ENCODE assay signal across 29 cellular contexts in genomic region chr4:99022566-99022965, GRCh38. TPM values are rescaled to one million over a fixed set of nuclear protein-coding genes. Genes with fewer than 3 reads are reported as not detected.
DNase-seq lines count a peak whose midpoint lies in the region; ATAC-seq, FAIRE-seq and TF ChIP-seq lines count a peak whose summit lies in the region.
"Had no signal": no experiment of that assay in that cellular context is flagged by ENCODE, and none has a peak within 500 bp of the region (broad histone marks: within the 10 kb centered on the region; RNA-seq: fewer than 3 reads in every experiment).

No MANE protein-coding gene starts in this region.

- H3K79me2 ChIP-seq in OCI-LY1 (ENCODE audit: insufficient read depth, low read length) = peaks cover 84% of the 10 kb centered on the region
- peaks cover 76% of the 10 kb centered on the region for H3K79me2 ChIP-seq in endothelial cell of umbilical vein (ENCODE audit: control insufficient read depth, insufficient read depth, low read length)

- intact Hi-C loops in Caco-2 (cut with micrococcal nuclease; ENCODE audit: unreplicated experiment) (loop anchor here (5.0 kb wide), 1 partner anchor 135 kb away; no protein-coding TSS in a partner anchor), endothelial cell of umbilical vein (cut with micrococcal nuclease) (no loop called here), sciatic nerve (cut with DNase I) (no loop called here), left lung (cut with DNase I) (no loop called here)

- no peak overlapping the region for H3K23ac ChIP-seq in neuronal stem cell (ENCODE audit: low read depth, low read length, poor library complexity)

- no peaks in the 10 kb centered on the region for H3K9me1 ChIP-seq in endothelial cell of umbilical vein (replicated peaks; ENCODE audit: control insufficient read depth, extremely low read depth, insufficient read depth, low read length)

- H3K4me3 Mint-ChIP-seq in Caco-2 (ENCODE audit: unreplicated experiment) = no peak overlapping the region
- H3K4me3 Mint-ChIP-seq: activated naive CD8-positive, alpha-beta T cell treated with anti-CD3 and anti-CD28 coated beads for 36 hours; stimulated activated naive CD8-positive, alpha-beta T cell treated with anti-CD3 and anti-CD28 coated beads, Interleukin-15, Interleukin-2, amounts not matched to agents 100 ng/mL and 50 ng/mL, for 24 hours had no signal

- FAIRE-seq in endothelial cell of umbilical vein (lab: Jason Lieb, UNC) = no peak

- H3K36me3 ChIP-seq in Caco-2 (ENCODE audit: control insufficient read depth, insufficient read depth, low read length) = peaks cover 7% of the 10 kb centered on the region
- peaks cover 49% of the 10 kb centered on the region for H3K36me3 ChIP-seq in OCI-LY1 (ENCODE audit: insufficient read depth, low read length)
- no peaks in the 10 kb centered on the region for H3K36me3 ChIP-seq in endothelial cell of umbilical vein (ENCODE audit: control insufficient read depth in 2 of 2, extremely low read depth in 1 of 2, insufficient read depth in 2 of 2, low read length in 2 of 2)
- peaks cover 7 to 29% of the 10 kb centered on the region in 2 donors for H3K36me3 ChIP-seq in neuronal stem cell (replicated peaks in 1 of 2; ENCODE audit: control insufficient read depth in 2 of 2, insufficient read depth in 2 of 2, low read length in 2 of 2)
- peaks cover 0 to 4% of the 10 kb centered on the region in 2 donors for H3K36me3 ChIP-seq in left lung
- H3K36me3 ChIP-seq: gastrocnemius medialis, neutrophil, thoracic aorta had no signal

- H3K18ac ChIP-seq in neuronal stem cell (ENCODE audit: low read length) = no peak overlapping the region

- H3K9me2 ChIP-seq in OCI-LY1 (ENCODE audit: low read depth, low read length) = no peaks in the 10 kb centered on the region

- ATAC-seq in sciatic nerve (no peak), HG03097 (IDR thresholded peaks at IDR 0.05; ENCODE audit: low FRiP score, unreplicated experiment) (no peak), left lung (no peak)
- ATAC-seq: gastrocnemius medialis, left cardiac atrium had no signal

- BruUV-seq in Caco-2 (replicated peaks; lab: Mats Ljungman, UMichigan) (no TSS peak), endothelial cell of umbilical vein (replicated peaks; lab: Mats Ljungman, UMichigan) (no TSS peak)

- no peak overlapping the region for H2BK5ac ChIP-seq in neuronal stem cell (ENCODE audit: low read length)

- no peak overlapping the region for H3K4ac ChIP-seq in neuronal stem cell (ENCODE audit: low read length)

- H3F3A ChIP-seq in OCI-LY1 (ENCODE audit: insufficient read depth, low read length) = no peaks in the 10 kb centered on the region

- H2AFZ ChIP-seq in OCI-LY1 (ENCODE audit: low read length) (no peak overlapping the region), endothelial cell of umbilical vein (ENCODE audit: low read depth, low read length) (no peak overlapping the region), neuronal stem cell (ENCODE audit: low read length) (no peak overlapping the region)
- H2AFZ ChIP-seq: hepatocyte had no signal

- H2BK120ac ChIP-seq in neuronal stem cell (ENCODE audit: low read depth, low read length) = no peak overlapping the region

- WGBS in neuronal stem cell (ENCODE audit: extremely low coverage in 2 of 2, insufficient read length in 2 of 2, insufficient replicate concordance in 1 of 2), 2 donors = no CpG with 5 or more reads among the region's 9 CpGs

- TF ChIP-seq POLR2A in endothelial cell of umbilical vein (IDR thresholded peaks at IDR 0.05; ENCODE audit: low read depth, low read length) = no peak

- POLR2A ChIA-PET in Caco-2 (lab: Charles Lee) = no interaction called here
- POLR2A ChIA-PET in endothelial cell of umbilical vein (lab: Charles Lee) = no interaction called here

- H2BK15ac ChIP-seq in neuronal stem cell (ENCODE audit: low read length) = no peak overlapping the region

- no peak overlapping the region for H3K14ac ChIP-seq in neuronal stem cell (ENCODE audit: low read length)

- H4K20me1 ChIP-seq in OCI-LY1 (ENCODE audit: insufficient read depth, low read length) = no peaks in the 10 kb centered on the region
- no peaks in the 10 kb centered on the region for H4K20me1 ChIP-seq in endothelial cell of umbilical vein (replicated peaks; ENCODE audit: control insufficient read depth, extremely low read depth, insufficient read depth, low read length)

- H3K4me2 ChIP-seq in OCI-LY1 (ENCODE audit: low read length) = no peak overlapping the region
- H3K4me2 ChIP-seq in endothelial cell of umbilical vein (ENCODE audit: insufficient read depth, low read length) = no peak overlapping the region
- H3K4me2 ChIP-seq in neuronal stem cell (ENCODE audit: insufficient read depth, low read length, poor library complexity, severe bottlenecking) = no peak overlapping the region
- H3K4me2 ChIP-seq: BLaER1, hepatocyte had no signal

- H3K4me3 ChIP-seq in Caco-2 (ENCODE audit: low read depth, low read length) (no peak overlapping the region), OCI-LY1 (ENCODE audit: low read depth, low read length, poor library complexity, severe bottlenecking) (peak overlapping the region; percentile 42), endothelial cell of umbilical vein (replicated peaks in 1 of 3; ENCODE audit: insufficient read depth in 1 of 3, low read depth in 1 of 3, low read length in 3 of 3) (peak overlapping the region in 1 of 3 experiments; percentile 21), neuronal stem cell (ENCODE audit: low read length in 2 of 2) (peak overlapping the region; percentile 23 to 32), left lung (no peak overlapping the region)
- H3K4me3 ChIP-seq: BLaER1, gastrocnemius medialis, hepatocyte, skin epidermis, thoracic aorta had no signal

- H2AK5ac ChIP-seq in neuronal stem cell (ENCODE audit: low read depth, low read length) = no peak overlapping the region

- H3K9me3 ChIP-seq in Caco-2 (peaks cover 19% of the 10 kb centered on the region), OCI-LY1 (ENCODE audit: low read length) (peaks cover 25% of the 10 kb centered on the region), endothelial cell of umbilical vein (replicated peaks; ENCODE audit: control insufficient read depth, insufficient read depth, low read length) (no peaks in the 10 kb centered on the region), neuronal stem cell (replicated peaks in 1 of 2; ENCODE audit: control insufficient read depth in 2 of 2, insufficient read depth in 1 of 2, low read depth in 1 of 2, low read length in 2 of 2) (peaks cover 16 to 52% of the 10 kb centered on the region in 2 donors), left lung (peaks cover 0 to 16% of the 10 kb centered on the region in 2 donors)
- H3K9me3 ChIP-seq: gastrocnemius medialis, neutrophil had no signal

- H4K91ac ChIP-seq in neuronal stem cell (ENCODE audit: low read depth, low read length, poor library complexity) = no peak overlapping the region

- TF ChIP-seq CTCF in Caco-2 (IDR thresholded peaks at IDR 0.05; ENCODE audit: insufficient read depth in 1 of 2, low read depth in 1 of 2, low read length in 1 of 2, severe bottlenecking in 1 of 2, unreplicated experiment in 1 of 2) = no peak
- no peak for TF ChIP-seq CTCF in OCI-LY1 (IDR thresholded peaks at IDR 0.05; ENCODE audit: low read length)
- no peak for TF ChIP-seq CTCF in endothelial cell of umbilical vein (IDR thresholded peaks at IDR 0.05; ENCODE audit: extremely low read depth in 1 of 2, insufficient read depth in 1 of 2, low read depth in 1 of 2, low read length in 2 of 2)
- no peak for TF ChIP-seq CTCF in left lung (IDR thresholded peaks at IDR 0.05)

- peak overlapping the region; percentile 99 for H3K27ac Mint-ChIP-seq in Caco-2 (ENCODE audit: unreplicated experiment)
- H3K27ac Mint-ChIP-seq: activated naive CD8-positive, alpha-beta T cell treated with anti-CD3 and anti-CD28 coated beads for 36 hours; stimulated activated naive CD8-positive, alpha-beta T cell treated with anti-CD3 and anti-CD28 coated beads, Interleukin-15, Interleukin-2, amounts not matched to agents 100 ng/mL and 50 ng/mL, for 24 hours had no signal

- peaks cover 38% of the 10 kb centered on the region for H3K36me3 Mint-ChIP-seq in Caco-2 (ENCODE audit: insufficient read depth, unreplicated experiment)

- H2BK12ac ChIP-seq in neuronal stem cell (ENCODE audit: low read length) = no peak overlapping the region

- H3K4me1 Mint-ChIP-seq in Caco-2 (ENCODE audit: low read depth, unreplicated experiment) = peaks cover 36% of the 10 kb centered on the region

- H3K27ac ChIP-seq in OCI-LY1 (ENCODE audit: low read depth, low read length, poor library complexity, severe bottlenecking) (no peak overlapping the region), endothelial cell of umbilical vein (ENCODE audit: insufficient read depth, low read depth, low read length) (no peak overlapping the region), neuronal stem cell (replicated peaks; ENCODE audit: low read length) (no peak overlapping the region), left lung (no peak overlapping the region)
- H3K27ac ChIP-seq: BLaER1, gastrocnemius medialis, hepatocyte, neutrophil, skin epidermis, thoracic aorta had no signal

- CTCF ChIA-PET in Caco-2 (lab: Charles Lee) (no interaction called here), endothelial cell of umbilical vein (lab: Charles Lee) (no interaction called here)

- H3K9ac ChIP-seq in OCI-LY1 (ENCODE audit: low read length) (no peak overlapping the region), endothelial cell of umbilical vein (replicated peaks; ENCODE audit: extremely low read depth, insufficient read depth, low read length) (no peak overlapping the region), neuronal stem cell (ENCODE audit: low read depth, low read length, poor library complexity) (no peak overlapping the region)
- H3K9ac ChIP-seq: BLaER1 had no signal

- DNase-seq in Caco-2 = no peak
- DNase-seq in endothelial cell of umbilical vein (ENCODE audit: low read depth, low spot score) = peak; percentile 4
- DNase-seq in neuronal stem cell (ENCODE audit: low spot score) = no peak
- DNase-seq in hepatic stellate cell (ENCODE audit: low spot score) = no peak
- DNase-seq in sciatic nerve (ENCODE audit: low spot score) = no peak
- DNase-seq in left lung = no peak
- DNase-seq: activated CD4-positive, alpha-beta T cell treated with anti-CD3 and anti-CD28 coated beads for 48 hours; activated effector memory CD4-positive, alpha-beta T cell treated with anti-CD3 and anti-CD28 coated beads, Interleukin-2, amount 50 U/mL, for 16 hours; activated naive CD8-positive, alpha-beta T cell treated with anti-CD3 and anti-CD28 coated beads for 36 hours; activated T-cell treated with anti-CD3 and anti-CD28 coated beads, Interleukin-2, amount 50 U/mL, for 1 hour; aorta; central memory CD4-positive, alpha-beta T cell; DMS79; gastrocnemius medialis; GDM1; left cardiac atrium; NCI-H1105; NCI-H187 treated with DMSO at 0.1 percent for 48 hours; NCI-H524 treated with DMSO at 0.1 percent for 48 hours; NK-92 treated with Interleukin-12 subunit alpha and Interleukin-12 subunit beta, amount 100 ng/mL, for 24 hours; Right ventricle myocardium superior had no signal

- H3K4me1 ChIP-seq in Caco-2 (peaks cover 47% of the 10 kb centered on the region), OCI-LY1 (ENCODE audit: insufficient read depth, low read length, severe bottlenecking) (no peaks in the 10 kb centered on the region), endothelial cell of umbilical vein (ENCODE audit: control insufficient read depth, extremely low read depth, insufficient read depth, low read length) (no peaks in the 10 kb centered on the region), neuronal stem cell (ENCODE audit: control insufficient read depth in 2 of 2, insufficient read depth in 1 of 2, low read depth in 1 of 2, low read length in 2 of 2) (no peaks in the 10 kb centered on the region), left lung (no peaks in the 10 kb centered on the region)
- H3K4me1 ChIP-seq: BLaER1 had no signal

- H3K27me3 Mint-ChIP-seq in Caco-2 (ENCODE audit: insufficient read depth, unreplicated experiment) = no peaks in the 10 kb centered on the region
- H3K27me3 Mint-ChIP-seq: activated naive CD8-positive, alpha-beta T cell treated with anti-CD3 and anti-CD28 coated beads for 36 hours; stimulated activated naive CD8-positive, alpha-beta T cell treated with anti-CD3 and anti-CD28 coated beads, Interleukin-15, Interleukin-2, amounts not matched to agents 100 ng/mL and 50 ng/mL, for 24 hours had no signal

- H3K79me1 ChIP-seq in neuronal stem cell (ENCODE audit: low read depth, low read length) = peaks cover 11% of the 10 kb centered on the region

- dilution Hi-C loops in endothelial cell of umbilical vein (cut with MboI; ENCODE audit: extremely low pct_ligation_motif_present, low sequenced_read_pairs) = no loop called here

- H4K8ac ChIP-seq in neuronal stem cell (ENCODE audit: low read depth, low read length) = no peak overlapping the region

- peaks cover 31% of the 10 kb centered on the region for H3K9me3 Mint-ChIP-seq in Caco-2 (ENCODE audit: unreplicated experiment)

- H3K27me3 ChIP-seq in Caco-2 (replicated peaks; ENCODE audit: control insufficient read depth, insufficient read depth, low read length) (no peaks in the 10 kb centered on the region), OCI-LY1 (ENCODE audit: insufficient read depth, low read length) (no peaks in the 10 kb centered on the region), endothelial cell of umbilical vein (ENCODE audit: control insufficient read depth in 2 of 2, insufficient read depth in 2 of 2, low read length in 2 of 2) (no peaks in the 10 kb centered on the region), neuronal stem cell (ENCODE audit: control insufficient read depth in 3 of 3, insufficient read depth in 3 of 3, low read depth in 1 of 3, low read length in 3 of 3) (no peaks in the 10 kb centered on the region), left lung (no peaks in the 10 kb centered on the region)
- H3K27me3 ChIP-seq: BLaER1, gastrocnemius medialis, hepatocyte, neutrophil had no signal

RNA-seq across cellular contexts. Expression of gene METAP1, which starts 27.0 kb away (rescaled TPM):
- total RNA-seq in Caco-2 (2022) (75.2 and 83.0 TPM in 2 replicates), endothelial cell of umbilical vein (38.8 and 39.8 TPM in 2 replicates), sciatic nerve (33.2 TPM), left lung (10 to 100 TPM; 31.5 to 42.8 TPM)
- 17.8 and 26.4 TPM in 2 replicates for polyA plus RNA-seq in endothelial cell of umbilical vein
- 26.6 and 33.4 TPM in 2 replicates for polyA plus RNA-seq in endothelial cell of umbilical vein (2011; cell fraction: cytosol; rRNA removed)
- 53.6 and 61.3 TPM in 2 replicates for polyA plus RNA-seq in endothelial cell of umbilical vein (2011; cell fraction: nucleus; rRNA removed)
- 30.5 and 41.2 TPM in 2 replicates for polyA plus RNA-seq in endothelial cell of umbilical vein (2012)
- 50.5 and 51.5 TPM in 2 replicates for polyA minus RNA-seq in endothelial cell of umbilical vein
- polyA minus RNA-seq in endothelial cell of umbilical vein (2011; cell fraction: cytosol; rRNA and poly(A)+ RNA removed) = 28.5 TPM
- 33.6 and 49.2 TPM in 2 replicates for polyA minus RNA-seq in endothelial cell of umbilical vein (2011; cell fraction: nucleus; rRNA and poly(A)+ RNA removed)
- polyA plus RNA-seq in neuronal stem cell (2013, experiment 1 of 2) = 39.0 TPM
- 38.7 TPM for polyA plus RNA-seq in neuronal stem cell (2013, experiment 2 of 2)

Comparison
In these comparisons a context has a peak if more than half of its experiments do, and no peak if none do; other contexts are left out.
1. H3K4me3 ChIP-seq: peak in OCI-LY1 (single experiment) and neuronal stem cell (2 of 2); none in Caco-2 (single experiment) and left lung (0 of 2).